ENCODE assay signal across 7 cellular contexts in the genomic region with DNA sequence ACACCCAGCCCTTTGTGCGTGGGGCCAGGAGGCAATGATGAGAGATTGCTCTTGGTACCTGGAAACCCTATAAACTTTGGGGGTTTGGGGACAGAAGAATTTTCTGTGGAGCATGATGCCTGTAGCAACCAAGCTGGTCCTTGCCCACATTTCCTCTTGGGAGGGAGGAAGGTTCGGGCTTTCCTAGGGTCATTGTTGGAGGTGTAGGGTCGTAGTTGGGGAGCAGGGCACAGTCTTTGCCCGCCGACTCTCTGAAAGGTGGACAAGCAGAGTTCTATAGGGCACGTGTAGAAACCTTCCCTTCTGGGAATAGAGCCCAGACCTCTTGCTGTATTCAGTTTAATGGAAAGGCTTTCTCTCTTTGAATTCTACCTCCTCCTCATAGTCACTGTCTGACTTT. TPM values are rescaled to one million over a fixed set of nuclear protein-coding genes. Genes with fewer than 3 reads are reported as not detected.
DNase-seq lines count a peak whose midpoint lies in the region; ATAC-seq and TF ChIP-seq lines count a peak whose summit lies in the region.

No MANE protein-coding gene starts in this region.

- no peaks in the 10 kb centered on the region for H3K9me3 ChIP-seq in iPS-20b (ENCODE audit: insufficient read depth, low read depth, low read length)

- ATAC-seq in stimulated activated memory B cell treated with anti-CD40 and anti-IgM and Interleukin-4, amounts not matched to agents 10 μg/mL and 1 μg/mL and 100 μg/mL, for 72 hours, result no peak
- no peak for ATAC-seq in activated CD4-positive, CD25-positive, alpha-beta regulatory T cell treated with anti-CD3 and anti-CD28 coated beads, Interleukin-2, amount 50 U/mL, for 24 hours
- no peak for ATAC-seq in GM18520 (IDR thresholded peaks at IDR 0.05; ENCODE audit: unreplicated experiment)

- DNase-seq in HFFc6 (no peak), NOMO-1 treated with DMSO at 0.1 percent for 48 hours (lab: John Stamatoyannopoulos, UW; ENCODE audit: unreplicated experiment) (no peak)

- H3K4me3 Mint-ChIP-seq in HFFc6, result peak overlapping the region; percentile 88
- H3K4me3 Mint-ChIP-seq in activated naive CD8-positive, alpha-beta T cell, result peak overlapping the region; percentile 91
- peak overlapping the region; percentile 82 for H3K4me3 Mint-ChIP-seq in stimulated activated memory B cell treated with anti-CD40 and anti-IgM and Interleukin-4, amounts not matched to agents 10 μg/mL and 1 μg/mL and 100 μg/mL, for 72 hours

- peak overlapping the region; percentile 22 for H3K27ac ChIP-seq in iPS-20b (ENCODE audit: low read length)

- H3K4me1 ChIP-seq in iPS-20b (ENCODE audit: insufficient read depth, low read length), result peaks cover 12% of the 10 kb centered on the region

- H3K27me3 Mint-ChIP-seq in HFFc6 (ENCODE audit: insufficient read depth), result peaks cover 17% of the 10 kb centered on the region
- peaks cover 3% of the 10 kb centered on the region for H3K27me3 Mint-ChIP-seq in activated naive CD8-positive, alpha-beta T cell
- H3K27me3 Mint-ChIP-seq in stimulated activated memory B cell treated with anti-CD40 and anti-IgM and Interleukin-4, amounts not matched to agents 10 μg/mL and 1 μg/mL and 100 μg/mL, for 72 hours, result no peaks in the 10 kb centered on the region

- H3K4me3 ChIP-seq in iPS-20b (ENCODE audit: low read length), result peak overlapping the region; percentile 98

- H3K4me1 Mint-ChIP-seq in HFFc6 (ENCODE audit: low read depth), result peaks cover 18% of the 10 kb centered on the region
- H3K4me1 Mint-ChIP-seq in activated naive CD8-positive, alpha-beta T cell (ENCODE audit: low read depth), result peaks cover 36% of the 10 kb centered on the region
- H3K4me1 Mint-ChIP-seq in stimulated activated memory B cell treated with anti-CD40 and anti-IgM and Interleukin-4, amounts not matched to agents 10 μg/mL and 1 μg/mL and 100 μg/mL, for 72 hours, result peaks cover 61% of the 10 kb centered on the region

- peak overlapping the region; percentile 93 for H3K27ac Mint-ChIP-seq in HFFc6
- H3K27ac Mint-ChIP-seq in activated naive CD8-positive, alpha-beta T cell, result peak overlapping the region; percentile 80
- H3K27ac Mint-ChIP-seq in stimulated activated memory B cell treated with anti-CD40 and anti-IgM and Interleukin-4, amounts not matched to agents 10 μg/mL and 1 μg/mL and 100 μg/mL, for 72 hours, result peak overlapping the region; percentile 99

- H3K36me3 ChIP-seq in iPS-20b (ENCODE audit: insufficient read depth, low read depth, low read length), result no peaks in the 10 kb centered on the region

- H3K36me3 Mint-ChIP-seq in HFFc6 (ENCODE audit: low read depth), result no peaks in the 10 kb centered on the region
- H3K36me3 Mint-ChIP-seq in activated naive CD8-positive, alpha-beta T cell, result peaks cover 5% of the 10 kb centered on the region
- peaks cover 7% of the 10 kb centered on the region for H3K36me3 Mint-ChIP-seq in stimulated activated memory B cell treated with anti-CD40 and anti-IgM and Interleukin-4, amounts not matched to agents 10 μg/mL and 1 μg/mL and 100 μg/mL, for 72 hours

- H3K9ac ChIP-seq in iPS-20b (ENCODE audit: low read depth, low read length), result peak overlapping the region; percentile 91

- no peaks in the 10 kb centered on the region for H3K9me3 Mint-ChIP-seq in HFFc6
- no peaks in the 10 kb centered on the region for H3K9me3 Mint-ChIP-seq in activated naive CD8-positive, alpha-beta T cell (ENCODE audit: low read depth)
- no peaks in the 10 kb centered on the region for H3K9me3 Mint-ChIP-seq in stimulated activated memory B cell treated with anti-CD40 and anti-IgM and Interleukin-4, amounts not matched to agents 10 μg/mL and 1 μg/mL and 100 μg/mL, for 72 hours

- no peak for TF ChIP-seq CTCF in HFFc6 (IDR thresholded peaks at IDR 0.05)

- peaks cover 44% of the 10 kb centered on the region for H3K27me3 ChIP-seq in iPS-20b (ENCODE audit: insufficient read depth, low read length)

RNA-seq across cellular contexts. Expression of a gene that starts 1.4 kb away (rescaled TPM):
- 1 to 10 TPM; 2.0 to 5.6 (median 2.7) TPM for total RNA-seq in HFFc6 (2021; fragmentation: NEBNext Ultra II Directional; extraction: Animal tissue kit (Norgen Biotek cat#: 25700))
